ENCODE assay signal across 24 cellular contexts in genomic region chr2:172833898-172834297, GRCh38.
DNase-seq lines count a peak whose midpoint lies in the region; ATAC-seq and TF ChIP-seq lines count a peak whose summit lies in the region.
"Had no signal": no experiment of that assay in that cellular context is flagged by ENCODE, and none has a peak within 500 bp of the region (broad histone marks: within the 10 kb centered on the region; RNA-seq: fewer than 3 reads in every experiment).

No MANE protein-coding gene starts in this region.

- in situ Hi-C loops in GM13976 (cut with MboI; ENCODE audit: low sequenced_read_pairs, unreplicated experiment) = no loop called here

- DNase-seq in Right ventricle myocardium superior = no peak
- no peak for DNase-seq in cardiac septum (ENCODE audit: low spot score)
- DNase-seq in choroid plexus epithelial cell (ENCODE audit: low read depth) = peak; percentile 65
- DNase-seq in left ventricle myocardium inferior = no peak
- no peak for DNase-seq in aorta
- DNase-seq in NCI-H82 (lab: John Stamatoyannopoulos, UW) = no peak
- no peak for DNase-seq in GM13976 (ENCODE audit: low spot score)
- no peak for DNase-seq in NCI-H2029 treated with DMSO at 0.1 percent for 48 hours (lab: John Stamatoyannopoulos, UW)
- DNase-seq: activated CD4-positive, alpha-beta T cell treated with anti-CD3 and anti-CD28 coated beads, Interleukin-2, amount 10 ng/mL, durations not matched to agents 24 days and 14 days; activated naive CD4-positive, alpha-beta T cell; activated T-cell treated with anti-CD3 and anti-CD28 coated beads, Interleukin-2, amount 50 U/mL, for 4 hours; caudate nucleus; CD8-positive, alpha-beta memory T cell; DMS153; GDM1; Kasumi-1; left lung; NCI-H2171; NCI-H524 treated with DMSO at 0.1 percent for 48 hours; nephron progenitor cell; posterior cingulate gyrus; SK-N-SH; stimulated activated CD8-positive, alpha-beta memory T cell treated with anti-CD3 and anti-CD28 coated beads, Interleukin-4, amount 100 ng/mL, for 48 hours had no signal

- H3K4me3 ChIP-seq in choroid plexus epithelial cell (ENCODE audit: low read depth, low read length) (no peak overlapping the region), left ventricle myocardium inferior (no peak overlapping the region), aorta (ENCODE audit: low read length in 2 of 2) (no peak overlapping the region)
- H3K4me3 ChIP-seq: left lung had no signal

- 38 to 40% methylated on average over 2 of the region's 2 CpGs for WGBS in aorta, 2 donors

- H3K27me3 ChIP-seq in left ventricle myocardium inferior (ENCODE audit: low read depth) = no peaks in the 10 kb centered on the region
- no peaks in the 10 kb centered on the region for H3K27me3 ChIP-seq in aorta (ENCODE audit: control insufficient read depth in 1 of 2, insufficient read depth in 2 of 2, low read length in 1 of 2)
- H3K27me3 ChIP-seq: left lung had no signal

- H3K27ac ChIP-seq in left ventricle myocardium inferior (replicated peaks) = peak overlapping the region; percentile 55
- H3K27ac ChIP-seq in aorta (ENCODE audit: low read depth in 1 of 2, low read length in 2 of 2) = no peak overlapping the region
- H3K27ac ChIP-seq: RWPE1 had no signal

- intact Hi-C loops in Right ventricle myocardium superior (cut with DNase I) = no loop called here
- intact Hi-C loops in cardiac septum (cut with DNase I) = no loop called here
- intact Hi-C loops in left ventricle myocardium inferior (cut with micrococcal nuclease) = no loop called here
- intact Hi-C loops in aorta (cut with DNase I) = no loop called here

- H3K9me3 ChIP-seq in left ventricle myocardium inferior (replicated peaks) = no peaks in the 10 kb centered on the region
- H3K9me3 ChIP-seq in aorta (ENCODE audit: control insufficient read depth, low read length) = no peaks in the 10 kb centered on the region
- H3K9me3 ChIP-seq: left lung, SK-N-SH had no signal

- no peaks in the 10 kb centered on the region for H3K36me3 ChIP-seq in left ventricle myocardium inferior
- no peaks in the 10 kb centered on the region for H3K36me3 ChIP-seq in aorta (ENCODE audit: control insufficient read depth in 1 of 2, insufficient read depth in 2 of 2, low read length in 1 of 2)
- H3K36me3 ChIP-seq: left lung had no signal

- H3K4me1 ChIP-seq in left ventricle myocardium inferior = peaks cover 37% of the 10 kb centered on the region
- no peaks in the 10 kb centered on the region for H3K4me1 ChIP-seq in aorta (ENCODE audit: control insufficient read depth in 1 of 2, insufficient read depth in 2 of 2, low read length in 2 of 2)
- H3K4me1 ChIP-seq: left lung had no signal

- ATAC-seq in Right ventricle myocardium superior (ENCODE audit: poor library complexity) (peak; percentile 88), aorta (ENCODE audit: low FRiP score) (peak; percentile 69)
- ATAC-seq: activated T-cell treated with anti-CD3 and anti-CD28 coated beads, Interleukin-2, amount 50 U/mL, for 4 hours; left lung had no signal

- TF ChIP-seq CTCF in choroid plexus epithelial cell (conservative IDR thresholded peaks at IDR 0.05; ENCODE audit: low read depth, low read length) (no peak), left ventricle myocardium inferior (IDR thresholded peaks at IDR 0.05; ENCODE audit: borderline replicate concordance) (no peak), GM13976 (IDR thresholded peaks at IDR 0.05; ENCODE audit: borderline replicate concordance, control extremely low read depth, extremely low read depth, insufficient read depth, missing control alignments) (no peak)
